1 cellular context compared by ENCODE assay signal in the genomic region with DNA sequence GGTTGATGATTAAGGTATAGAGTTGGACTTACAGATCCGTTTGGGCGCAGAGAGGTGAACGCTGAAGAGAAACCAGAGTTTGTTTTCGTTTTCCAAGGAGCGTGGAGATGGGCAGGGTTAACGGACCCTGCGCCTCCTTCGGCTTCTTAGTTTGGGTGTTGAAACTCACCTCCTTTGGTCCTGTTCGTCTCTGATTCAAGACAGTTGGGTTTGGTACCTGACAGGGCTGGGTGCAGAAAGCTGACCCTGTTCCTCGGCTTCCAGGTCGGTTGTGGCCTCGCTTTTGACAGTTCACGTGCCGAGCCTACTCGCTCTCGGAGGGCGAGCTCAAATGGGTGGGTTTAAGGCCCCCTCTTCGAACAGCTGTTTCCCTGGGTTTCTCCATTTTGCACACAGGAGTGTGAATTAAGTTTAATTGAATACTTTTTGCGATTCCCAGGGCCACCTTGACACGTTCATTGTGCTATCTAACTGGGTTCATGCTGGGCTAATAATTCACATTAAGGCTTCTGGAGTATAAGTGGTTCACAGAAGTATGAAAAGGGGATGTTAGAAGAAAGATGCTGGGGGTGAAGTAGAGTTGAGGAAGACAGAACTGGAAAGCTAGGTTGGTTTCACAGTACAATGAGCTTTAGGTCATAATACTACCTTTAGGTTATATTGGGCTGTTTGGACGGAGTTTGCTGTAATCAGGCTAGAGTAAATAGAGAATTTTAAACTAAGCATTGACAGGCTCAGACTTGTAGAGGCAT.
TF ChIP-seq lines count a peak whose summit lies in the region.

No MANE protein-coding gene starts in this region.

TF ChIP-seq in HepG2, 621 proteins besides CTCF, POLR2A, EP300 and RAD21 (continued from another document):
- TF ChIP-seq ZSCAN5A (CRISPR knock-in tag; IDR thresholded peaks at IDR 0.05; ENCODE audit: borderline replicate concordance) (no peak), SNAI1 (CRISPR knock-in tag; IDR thresholded peaks at IDR 0.05; ENCODE audit: borderline replicate concordance) (0 out of 2 replicates have a peak, but pooled peaks have one; percentile 6), MAFF (IDR thresholded peaks at IDR 0.05; ENCODE audit: low read depth, low read length) (no peak), STAT6 (CRISPR knock-in tag; IDR thresholded peaks at IDR 0.05; ENCODE audit: borderline replicate concordance) (0 out of 2 replicates have a peak, but pooled peaks have one; percentile 3), HOMEZ (CRISPR knock-in tag; IDR thresholded peaks at IDR 0.05; ENCODE audit: low read depth) (no peak), KDM5A (IDR thresholded peaks at IDR 0.05; ENCODE audit: borderline replicate concordance, low read length) (peak; percentile 15; the same call in 1 of the 2 replicates), NONO (IDR thresholded peaks at IDR 0.05) (no peak), NONO (CRISPR knock-in tag; conservative IDR thresholded peaks at IDR 0.05) (no peak), HDAC1 (CRISPR knock-in tag; IDR thresholded peaks at IDR 0.05) (no peak)
- TF ChIP-seq, protein P1, sequence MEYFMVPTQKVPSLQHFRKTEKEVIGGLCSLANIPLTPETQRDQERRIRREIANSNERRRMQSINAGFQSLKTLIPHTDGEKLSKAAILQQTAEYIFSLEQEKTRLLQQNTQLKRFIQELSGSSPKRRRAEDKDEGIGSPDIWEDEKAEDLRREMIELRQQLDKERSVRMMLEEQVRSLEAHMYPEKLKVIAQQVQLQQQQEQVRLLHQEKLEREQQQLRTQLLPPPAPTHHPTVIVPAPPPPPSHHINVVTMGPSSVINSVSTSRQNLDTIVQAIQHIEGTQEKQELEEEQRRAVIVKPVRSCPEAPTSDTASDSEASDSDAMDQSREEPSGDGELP (IDR thresholded peaks at IDR 0.05; ENCODE audit: borderline replicate concordance, low read depth): peak; percentile 40; the same call in 1 of the 2 replicates
- TF ChIP-seq, protein P2, sequence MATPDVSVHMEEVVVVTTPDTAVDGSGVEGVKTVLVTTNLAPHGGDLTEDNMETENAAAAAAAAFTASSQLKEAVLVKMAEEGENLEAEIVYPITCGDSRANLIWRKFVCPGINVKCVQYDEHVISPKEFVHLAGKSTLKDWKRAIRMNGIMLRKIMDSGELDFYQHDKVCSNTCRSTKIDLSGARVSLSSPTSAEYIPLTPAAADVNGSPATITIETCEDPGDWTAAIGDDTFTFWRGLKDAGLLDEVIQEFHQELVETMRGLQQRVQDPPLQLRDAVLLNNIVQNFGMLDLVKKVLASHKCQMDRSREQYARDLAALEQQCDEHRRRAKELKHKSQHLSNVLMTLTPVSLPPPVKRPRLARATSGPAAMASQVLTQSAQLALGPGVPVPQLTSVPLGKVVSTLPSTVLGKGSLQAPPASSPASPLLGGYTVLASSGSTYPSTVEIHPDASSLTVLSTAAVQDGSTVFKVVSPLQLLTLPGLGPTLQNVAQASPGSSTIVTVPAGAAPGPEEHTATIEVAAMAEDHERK (CRISPR knock-in tag; IDR thresholded peaks at IDR 0.05; ENCODE audit: low read depth): no peak
- TF ChIP-seq, protein P3, sequence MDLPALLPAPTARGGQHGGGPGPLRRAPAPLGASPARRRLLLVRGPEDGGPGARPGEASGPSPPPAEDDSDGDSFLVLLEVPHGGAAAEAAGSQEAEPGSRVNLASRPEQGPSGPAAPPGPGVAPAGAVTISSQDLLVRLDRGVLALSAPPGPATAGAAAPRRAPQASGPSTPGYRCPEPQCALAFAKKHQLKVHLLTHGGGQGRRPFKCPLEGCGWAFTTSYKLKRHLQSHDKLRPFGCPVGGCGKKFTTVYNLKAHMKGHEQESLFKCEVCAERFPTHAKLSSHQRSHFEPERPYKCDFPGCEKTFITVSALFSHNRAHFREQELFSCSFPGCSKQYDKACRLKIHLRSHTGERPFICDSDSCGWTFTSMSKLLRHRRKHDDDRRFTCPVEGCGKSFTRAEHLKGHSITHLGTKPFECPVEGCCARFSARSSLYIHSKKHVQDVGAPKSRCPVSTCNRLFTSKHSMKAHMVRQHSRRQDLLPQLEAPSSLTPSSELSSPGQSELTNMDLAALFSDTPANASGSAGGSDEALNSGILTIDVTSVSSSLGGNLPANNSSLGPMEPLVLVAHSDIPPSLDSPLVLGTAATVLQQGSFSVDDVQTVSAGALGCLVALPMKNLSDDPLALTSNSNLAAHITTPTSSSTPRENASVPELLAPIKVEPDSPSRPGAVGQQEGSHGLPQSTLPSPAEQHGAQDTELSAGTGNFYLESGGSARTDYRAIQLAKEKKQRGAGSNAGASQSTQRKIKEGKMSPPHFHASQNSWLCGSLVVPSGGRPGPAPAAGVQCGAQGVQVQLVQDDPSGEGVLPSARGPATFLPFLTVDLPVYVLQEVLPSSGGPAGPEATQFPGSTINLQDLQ (CRISPR knock-in tag; IDR thresholded peaks at IDR 0.05): no peak
